In the genomic region with DNA sequence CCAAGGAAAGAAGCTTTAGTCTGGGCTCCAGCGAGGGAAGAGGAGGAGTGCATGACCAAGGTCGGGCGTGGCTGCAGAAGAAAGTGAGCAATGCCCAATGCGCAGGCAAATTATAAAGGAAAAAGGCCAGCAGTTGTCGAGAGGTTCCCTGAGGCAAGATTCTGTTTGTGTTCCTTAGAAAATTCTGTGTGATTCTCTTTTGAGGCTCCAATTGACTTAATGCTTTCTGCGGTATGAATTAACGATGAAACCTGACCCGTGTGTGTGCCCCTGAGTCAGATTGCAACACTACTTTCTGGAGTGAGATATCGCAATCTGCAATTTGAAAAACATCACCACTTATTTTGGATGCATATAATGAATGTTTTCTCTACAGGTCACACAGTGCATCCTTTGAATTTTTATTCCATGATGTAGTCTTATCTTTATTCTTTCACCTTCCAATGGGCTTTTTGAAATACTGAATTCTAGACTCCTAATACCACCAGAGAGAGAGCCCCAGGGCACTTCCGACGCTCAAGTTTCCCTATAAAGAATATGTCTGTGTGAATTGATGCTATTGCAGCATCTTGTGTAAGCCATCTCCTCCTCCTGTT, we compare ENCODE assay signal across 17 cellular contexts.
DNase-seq lines count a peak whose midpoint lies in the region; ATAC-seq and TF ChIP-seq lines count a peak whose summit lies in the region.
"Had no signal": no experiment of that assay in that cellular context is flagged by ENCODE, and none has a peak within 500 bp of the region (broad histone marks: within the 10 kb centered on the region; RNA-seq: fewer than 3 reads in every experiment).

No MANE protein-coding gene starts in this region.

- H4K5ac ChIP-seq in IMR-90 (ENCODE audit: low read depth, low read length) = no peak overlapping the region

- H2AK5ac ChIP-seq in IMR-90 (ENCODE audit: low read depth, low read length) = no peak overlapping the region

- H4K20me1 ChIP-seq in IMR-90 (ENCODE audit: insufficient read depth, low read length) (no peaks in the 10 kb centered on the region), OCI-LY7 (ENCODE audit: insufficient read depth, low read length) (no peaks in the 10 kb centered on the region)

- H2BK5ac ChIP-seq in IMR-90 (ENCODE audit: low read depth, low read length, poor library complexity, severe bottlenecking) = no peak overlapping the region

- CTCF ChIA-PET in BJ (lab: Yijun Ruan, JAX) (no interaction called here), IMR-90 (lab: Yijun Ruan, JAX) (no interaction called here), OCI-LY7 (lab: Charles Lee; ENCODE audit: unreplicated experiment) (no interaction called here)

- no peak overlapping the region for H3K9ac ChIP-seq in IMR-90 (ENCODE audit: low read depth, low read length)

- H3K23ac ChIP-seq in IMR-90 (ENCODE audit: low read depth, low read length) = no peak overlapping the region

- H2BK120ac ChIP-seq in IMR-90 (ENCODE audit: low read depth, low read length) = peak overlapping the region; percentile 44; the same call in 1 of the 2 replicates

- H3K4ac ChIP-seq in IMR-90 (ENCODE audit: low read depth, low read length) = peak overlapping the region; percentile 40; the same call in 1 of the 2 replicates

- ATAC-seq in IMR-90 (ENCODE audit: low read depth) = peak; percentile 24
- peak; percentile 93 for ATAC-seq in RWPE2 (ENCODE audit: low read depth)
- ATAC-seq in body of pancreas = no peak
- ATAC-seq: GM12878, left lung had no signal

- H3K27ac ChIP-seq in IMR-90 (ENCODE audit: insufficient read depth, low read length) (peak overlapping the region; percentile 76; the same call in 1 of the 2 replicates), RWPE2 (ENCODE audit: poor library complexity, severe bottlenecking) (peak overlapping the region; percentile 34), OCI-LY7 (ENCODE audit: low read depth, low read length, poor library complexity, severe bottlenecking) (no peak overlapping the region), body of pancreas (no peak overlapping the region)
- H3K27ac ChIP-seq: left lung, upper lobe of left lung had no signal

- no peak overlapping the region; the same call in 1 of the 2 replicates for H4K91ac ChIP-seq in IMR-90 (ENCODE audit: insufficient read depth, low read depth, low read length)

- no peak overlapping the region; the same call in 1 of the 2 replicates for H2BK20ac ChIP-seq in IMR-90 (ENCODE audit: low read depth, low read length)

- H3K4me3 ChIP-seq in BJ (ENCODE audit: low read depth, low read length) = no peak overlapping the region
- no peak overlapping the region for H3K4me3 ChIP-seq in IMR-90 (ENCODE audit: insufficient read depth, low read depth, low read length)
- H3K4me3 ChIP-seq in RWPE2 (ENCODE audit: severe bottlenecking) = no peak overlapping the region
- H3K4me3 ChIP-seq in fibroblast of villous mesenchyme (ENCODE audit: low read depth, low read length) = no peak overlapping the region
- H3K4me3 ChIP-seq in OCI-LY7 (ENCODE audit: low read depth, low read length, poor library complexity, severe bottlenecking) = no peak overlapping the region
- H3K4me3 ChIP-seq in body of pancreas = no peak overlapping the region
- H3K4me3 ChIP-seq: GM12878, left lung, upper lobe of left lung had no signal

- H3K18ac ChIP-seq in IMR-90 (ENCODE audit: low read depth, low read length) = peak overlapping the region; percentile 15

- BruUV-seq in IMR-90 (replicated peaks; lab: Mats Ljungman, UMichigan) (no TSS peak), OCI-LY7 (replicated peaks; lab: Mats Ljungman, UMichigan) (no TSS peak)

- POLR2A ChIA-PET in BJ (lab: Charles Lee) (interaction anchor here (0.6 kb wide), 3 partner anchors 13 to 423 kb away, joined by 3 to 5 read pairs (median 4); no protein-coding TSS in a partner anchor), IMR-90 (lab: Charles Lee; ENCODE audit: unreplicated experiment) (no interaction called here), OCI-LY7 (lab: Charles Lee) (no interaction called here)

- no peak overlapping the region for H3K56ac ChIP-seq in IMR-90 (ENCODE audit: extremely low read depth, insufficient read depth, low read length)

- WGBS in IMR-90 (ENCODE audit: extremely low coverage in 2 of 2, insufficient read length in 1 of 2), 2 experiments = 95% methylated on average over 4 of the region's 11 CpGs; no CpG with 5 or more reads in 1 of the 2 experiments
- WGBS in body of pancreas, 2 donors = 89 to 94% methylated on average over 11 of the region's 11 CpGs

- no peaks in the 10 kb centered on the region for H3K9me2 ChIP-seq in OCI-LY7 (ENCODE audit: insufficient read depth, low read length)

- intact Hi-C loops in IMR-90 (cut with micrococcal nuclease) = no loop called here
- intact Hi-C loops in OCI-LY7 (cut with micrococcal nuclease; ENCODE audit: unreplicated experiment) = no loop called here
- intact Hi-C loops in body of pancreas (cut with DNase I) = no loop called here

- H3K36me3 ChIP-seq in BJ (ENCODE audit: control insufficient read depth, insufficient read depth, low read length) (no peaks in the 10 kb centered on the region), IMR-90 (ENCODE audit: control insufficient read depth, insufficient read depth, low read length) (no peaks in the 10 kb centered on the region), RWPE2 (ENCODE audit: low read depth) (no peaks in the 10 kb centered on the region), OCI-LY7 (ENCODE audit: insufficient read depth, low read length) (no peaks in the 10 kb centered on the region), body of pancreas (replicated peaks in 1 of 2; ENCODE audit: insufficient read depth in 1 of 2, low read depth in 2 of 2) (no peaks in the 10 kb centered on the region)
- H3K36me3 ChIP-seq: left lung, upper lobe of left lung had no signal

- no peak for TF ChIP-seq RAD21 in IMR-90 (IDR thresholded peaks at IDR 0.05; ENCODE audit: low read length)

- DNase-seq in BJ (ENCODE audit: low read depth) = peak; percentile 96
- DNase-seq in IMR-90 = peak; percentile 49
- DNase-seq in RWPE2 (ENCODE audit: low spot score) = peak; percentile 85
- peak; percentile 96 for DNase-seq in fibroblast of villous mesenchyme (ENCODE audit: low read depth)
- DNase-seq in OCI-LY7 (ENCODE audit: low spot score) = no peak
- DNase-seq in NCI-H748 (lab: John Stamatoyannopoulos, UW; ENCODE audit: unreplicated experiment) = no peak
- no peak for DNase-seq in body of pancreas
- no peak for DNase-seq in central memory CD4-positive, alpha-beta T cell
- DNase-seq: AML-193; DMS53; endodermal cell; KG1; left lung; naive B cell; stimulated activated CD4-positive, alpha-beta T cell treated with anti-CD3 and anti-CD28 coated beads, Interleukin-2, amount 100 ng/mL, for 48 hours; upper lobe of left lung had no signal

- H3K14ac ChIP-seq in IMR-90 (replicated peaks; ENCODE audit: low read depth, low read length) = 0 out of 2 replicates have a peak overlapping the region, but pooled peaks have one; percentile 43

- H3K79me2 ChIP-seq in OCI-LY7 (ENCODE audit: insufficient read depth, low read depth, low read length) = no peaks in the 10 kb centered on the region

- H3K4me2 ChIP-seq in IMR-90 (ENCODE audit: low read depth, low read length) (no peak overlapping the region), OCI-LY7 (ENCODE audit: low read length) (no peak overlapping the region)

- H3K27me3 ChIP-seq in BJ (ENCODE audit: control insufficient read depth, insufficient read depth, low read length) (no peaks in the 10 kb centered on the region), IMR-90 (ENCODE audit: control insufficient read depth, insufficient read depth, low read length) (no peaks in the 10 kb centered on the region), RWPE2 (ENCODE audit: insufficient read depth, poor library complexity, severe bottlenecking) (no peaks in the 10 kb centered on the region), body of pancreas (no peaks in the 10 kb centered on the region)
- H3K27me3 ChIP-seq: left lung, upper lobe of left lung had no signal

- TF ChIP-seq POLR2A in IMR-90 (IDR thresholded peaks at IDR 0.05; ENCODE audit: low read depth, low read length) (no peak), body of pancreas (IDR thresholded peaks at IDR 0.05) (no peak)

- dilution Hi-C loops in IMR-90 (cut with HindIII; ENCODE audit: low sequenced_read_pairs, unreplicated experiment) = no loop called here

- TF ChIP-seq CTCF in BJ (IDR thresholded peaks at IDR 0.05; ENCODE audit: insufficient read depth, low read depth, low read length) (no peak), IMR-90 (conservative IDR thresholded peaks at IDR 0.05; ENCODE audit: low read depth, low read length) (no peak), RWPE2 (IDR thresholded peaks at IDR 0.05; ENCODE audit: poor library complexity, severe bottlenecking) (no peak), fibroblast of villous mesenchyme (IDR thresholded peaks at IDR 0.05; ENCODE audit: insufficient read depth, low read depth, low read length) (no peak), OCI-LY7 (conservative IDR thresholded peaks at IDR 0.05; ENCODE audit: low read length) (no peak), body of pancreas (IDR thresholded peaks at IDR 0.05) (no peak)

- no peak overlapping the region for H2AK9ac ChIP-seq in IMR-90 (replicated peaks; ENCODE audit: low read depth, low read length, poor library complexity)

- no peak overlapping the region for H2AFZ ChIP-seq in IMR-90 (replicated peaks; ENCODE audit: low read length, poor library complexity)
- H2AFZ ChIP-seq in OCI-LY7 (ENCODE audit: low read length) = no peak overlapping the region

- H3K4me1 ChIP-seq in IMR-90 (ENCODE audit: control insufficient read depth, insufficient read depth, low read length) (peaks cover 11% of the 10 kb centered on the region), RWPE2 (ENCODE audit: insufficient read depth, poor library complexity, severe bottlenecking) (peaks cover 11% of the 10 kb centered on the region), OCI-LY7 (ENCODE audit: insufficient read depth, low read length, poor library complexity, severe bottlenecking) (no peaks in the 10 kb centered on the region), body of pancreas (no peaks in the 10 kb centered on the region)
- H3K4me1 ChIP-seq: left lung had no signal

- no peaks in the 10 kb centered on the region for H3K79me1 ChIP-seq in IMR-90 (ENCODE audit: low read depth in 1 of 2, low read length in 2 of 2)

- in situ Hi-C loops in IMR-90 (cut with MboI; ENCODE audit: low sequenced_read_pairs) = no loop called here

- H3K9me3 ChIP-seq in IMR-90 (ENCODE audit: control insufficient read depth, insufficient read depth, low read length) (no peaks in the 10 kb centered on the region), RWPE2 (ENCODE audit: severe bottlenecking) (no peaks in the 10 kb centered on the region), OCI-LY7 (ENCODE audit: low read length) (no peaks in the 10 kb centered on the region), body of pancreas (no peaks in the 10 kb centered on the region)
- H3K9me3 ChIP-seq: left lung, upper lobe of left lung had no signal

- H2BK15ac ChIP-seq in IMR-90 (ENCODE audit: low read depth, low read length) = no peak overlapping the region

- peaks cover 13% of the 10 kb centered on the region for H3K9me1 ChIP-seq in IMR-90 (ENCODE audit: insufficient read depth, low read length)

- 0 out of 4 replicates have a peak overlapping the region, but pooled peaks of 1 of the 2 experiments have one; percentile 6 for H4K8ac ChIP-seq in IMR-90 (ENCODE audit: low read depth in 2 of 2, low read length in 2 of 2)

Comparison
In these comparisons a context has a peak if more than half of its experiments do, and no peak if none do; other contexts are left out.
1. DNase-seq: peak in BJ (single experiment), IMR-90 (single experiment), RWPE2 (single experiment) and fibroblast of villous mesenchyme (single experiment); none in OCI-LY7 (single experiment), NCI-H748 (single experiment), body of pancreas (0 of 4) and central memory CD4-positive, alpha-beta T cell (single experiment).
2. H3K27ac ChIP-seq: peak in IMR-90 (single experiment) and RWPE2 (single experiment); none in OCI-LY7 (single experiment) and body of pancreas (0 of 4).